Comparison of ENCODE assay signal across 7 cellular contexts in the genomic region with DNA sequence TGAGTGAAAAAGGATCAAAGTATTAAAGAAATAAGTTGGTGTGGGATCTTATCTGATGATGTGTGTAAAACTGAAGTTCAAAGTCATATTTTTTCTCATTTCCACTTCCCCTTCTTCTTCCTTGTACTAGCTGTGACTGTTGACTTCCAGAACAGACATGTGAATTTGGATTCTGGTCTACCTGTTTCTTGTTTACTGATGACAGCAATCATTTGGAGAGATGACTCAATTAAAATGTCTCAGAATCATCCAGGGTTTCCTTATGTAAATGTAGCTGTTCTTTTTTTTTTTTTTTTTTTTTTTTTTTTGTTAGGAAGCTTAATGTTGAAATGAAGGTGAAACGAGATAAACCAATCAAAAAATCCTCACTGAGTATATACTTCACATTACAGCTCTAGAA.
"Had no signal": no experiment of that assay in that cellular context is flagged by ENCODE, and none has a peak within 500 bp of the region (broad histone marks: within the 10 kb centered on the region; RNA-seq: fewer than 3 reads in every experiment).

No MANE protein-coding gene starts in this region.

- FAIRE-seq: H1, H54, HepG2 had no signal

- DNase-seq: H9, HCEC 1CT had no signal

- H3K27ac ChIP-seq: HL-60 had no signal

- H3K4me3 ChIP-seq: GM23338 had no signal

- ATAC-seq: GM23338, HepG2 had no signal

- H3K4me2 ChIP-seq: GM23338 had no signal
